Comparison of ENCODE assay signal across 12 cellular contexts in the genomic region with DNA sequence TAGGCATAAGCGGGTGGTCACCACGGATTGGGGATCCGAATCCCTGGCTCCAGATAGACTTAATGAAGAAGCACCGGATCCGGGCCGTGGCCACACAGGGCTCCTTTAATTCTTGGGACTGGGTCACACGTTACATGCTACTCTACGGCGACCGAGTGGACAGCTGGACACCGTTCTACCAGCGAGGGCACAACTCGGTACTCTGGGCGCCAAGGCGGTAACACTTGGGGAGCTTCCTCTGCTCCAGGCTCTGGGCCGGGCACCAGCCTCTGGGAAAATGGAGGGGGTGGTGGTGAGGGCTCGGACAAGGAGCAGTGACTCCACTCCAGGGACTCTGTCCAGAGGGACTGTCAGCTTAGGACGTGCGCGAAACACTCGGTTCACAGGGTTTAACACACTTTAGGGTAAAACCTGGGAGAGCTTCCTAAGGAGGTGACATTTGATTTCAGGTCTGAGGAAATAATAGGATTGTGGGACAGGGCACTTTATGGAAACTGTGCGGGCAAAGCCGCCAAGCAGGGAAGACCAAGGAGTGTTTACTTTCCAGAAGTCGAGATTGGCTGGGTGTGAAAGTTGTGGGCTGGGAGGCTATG. TPM values are rescaled to one million over a fixed set of nuclear protein-coding genes. Genes with fewer than 3 reads are reported as not detected.
A peak's percentile ranks its signal among the peaks of the same experiment; 100 is the strongest.
DNase-seq lines count a peak whose midpoint lies in the region; ATAC-seq, FAIRE-seq and TF ChIP-seq lines count a peak whose summit lies in the region.
"Had no signal": no experiment of that assay in that cellular context is flagged by ENCODE, and none has a peak within 500 bp of the region (broad histone marks: within the 10 kb centered on the region; RNA-seq: fewer than 3 reads in every experiment).

No MANE protein-coding gene starts in this region.

- no peaks in the 10 kb centered on the region for H3K79me2 ChIP-seq in endothelial cell of umbilical vein (ENCODE audit: control insufficient read depth, insufficient read depth, low read length)
- H3K79me2 ChIP-seq: parathyroid adenoma had no signal

- H3K4me3 ChIP-seq in endothelial cell of umbilical vein (replicated peaks in 1 of 3; ENCODE audit: insufficient read depth in 1 of 3, low read depth in 1 of 3, low read length in 3 of 3), result peak overlapping the region in 1 of 3 experiments; percentile 0
- H3K4me3 ChIP-seq in mucosa of stomach (ENCODE audit: low read length), result peak overlapping the region; percentile 25
- peak overlapping the region; percentile 49 for H3K4me3 ChIP-seq in suprapubic skin
- H3K4me3 ChIP-seq: SJSA1 had no signal

- TF ChIP-seq EP300 in suprapubic skin (IDR thresholded peaks at IDR 0.05), result no peak

- peaks cover 42% of the 10 kb centered on the region for H3K4me1 Mint-ChIP-seq in WTC11

- H3K4me2 ChIP-seq in endothelial cell of umbilical vein (ENCODE audit: insufficient read depth, low read length), result no peak overlapping the region

- DNase-seq in WTC11 (ENCODE audit: low spot score), result no peak
- no peak for DNase-seq in endothelial cell of umbilical vein (ENCODE audit: low read depth, low spot score)
- no peak for DNase-seq in suprapubic skin (ENCODE audit: low spot score in 2 of 2)
- DNase-seq in epidermal melanocyte (ENCODE audit: insufficient read length, low spot score), result no peak
- no peak for DNase-seq in kidney glomerular epithelial cell (lab: John Stamatoyannopoulos, UW)
- no peak for DNase-seq in iPS-NIHi7 (ENCODE audit: extremely low spot score)
- DNase-seq: activated T-cell treated with anti-CD3 and anti-CD28 coated beads for 4 hours; NCI-H1930; stimulated activated CD4-positive, alpha-beta T cell treated with anti-CD3 and anti-CD28 coated beads, Interleukin-4, amount 100 ng/mL, for 1 hour had no signal

- H2AFZ ChIP-seq in endothelial cell of umbilical vein (ENCODE audit: low read depth, low read length), result no peak overlapping the region
- H2AFZ ChIP-seq: parathyroid adenoma had no signal

- H3K9me3 ChIP-seq in endothelial cell of umbilical vein (replicated peaks; ENCODE audit: control insufficient read depth, insufficient read depth, low read length), result no peaks in the 10 kb centered on the region
- H3K9me3 ChIP-seq in mucosa of stomach (ENCODE audit: control insufficient read depth, low read length), result no peaks in the 10 kb centered on the region
- H3K9me3 ChIP-seq in suprapubic skin, result no peaks in the 10 kb centered on the region
- H3K9me3 ChIP-seq: SJSA1 had no signal

- dilution Hi-C loops in endothelial cell of umbilical vein (cut with MboI; ENCODE audit: extremely low pct_ligation_motif_present, low sequenced_read_pairs), result no loop called here

- WGBS in suprapubic skin, result 71% methylated on average over 24 of the region's 24 CpGs

- peaks cover 14% of the 10 kb centered on the region; the same call in 1 of the 2 replicates for H3K36me3 Mint-ChIP-seq in WTC11

- H3K4me1 ChIP-seq in endothelial cell of umbilical vein (ENCODE audit: control insufficient read depth, extremely low read depth, insufficient read depth, low read length) (peaks cover 29% of the 10 kb centered on the region), mucosa of stomach (ENCODE audit: control insufficient read depth, insufficient read depth, low read length) (peaks cover 37% of the 10 kb centered on the region), suprapubic skin (peaks cover 47% of the 10 kb centered on the region)

- H3K9me3 Mint-ChIP-seq in WTC11, result no peaks in the 10 kb centered on the region

- peaks cover 22% of the 10 kb centered on the region for H3K27me3 Mint-ChIP-seq in WTC11 (ENCODE audit: low read depth)

- H4K20me1 ChIP-seq in endothelial cell of umbilical vein (replicated peaks; ENCODE audit: control insufficient read depth, extremely low read depth, insufficient read depth, low read length), result no peaks in the 10 kb centered on the region

- intact Hi-C loops in endothelial cell of umbilical vein (cut with micrococcal nuclease), result no loop called here

- no peaks in the 10 kb centered on the region for H3K9me1 ChIP-seq in endothelial cell of umbilical vein (replicated peaks; ENCODE audit: control insufficient read depth, extremely low read depth, insufficient read depth, low read length)

- CTCF ChIA-PET in WTC11 (lab: Charles Lee) (interaction anchor here (0.7 to 2.5 kb wide), 21 partner anchors 10 to 884 kb away, joined by 3 to 51 read pairs (median 6); a partner anchor contains a TSS), endothelial cell of umbilical vein (lab: Charles Lee) (interaction anchor here (1.1 to 2.7 kb wide), 9 partner anchors 10 to 245 kb away, joined by 3 to 57 read pairs (median 4); a partner anchor contains a TSS)

- ATAC-seq in WTC11, result no peak

- H3K36me3 ChIP-seq in endothelial cell of umbilical vein (ENCODE audit: control insufficient read depth in 2 of 2, extremely low read depth in 1 of 2, insufficient read depth in 2 of 2, low read length in 2 of 2) (no peaks in the 10 kb centered on the region), mucosa of stomach (ENCODE audit: control insufficient read depth, insufficient read depth, low read length) (no peaks in the 10 kb centered on the region), suprapubic skin (peaks cover 11% of the 10 kb centered on the region)
- H3K36me3 ChIP-seq: SJSA1 had no signal

- FAIRE-seq in endothelial cell of umbilical vein (lab: Jason Lieb, UNC), result no peak

- H3K27ac Mint-ChIP-seq in WTC11, result no peak overlapping the region

- TF ChIP-seq CTCF in WTC11 (IDR thresholded peaks at IDR 0.05) (no peak), endothelial cell of umbilical vein (IDR thresholded peaks at IDR 0.05; ENCODE audit: extremely low read depth in 1 of 2, insufficient read depth in 1 of 2, low read depth in 1 of 2, low read length in 2 of 2) (no peak), suprapubic skin (IDR thresholded peaks at IDR 0.05) (no peak)

- no peak for TF ChIP-seq POLR2A in endothelial cell of umbilical vein (IDR thresholded peaks at IDR 0.05; ENCODE audit: low read depth, low read length)
- no peak for TF ChIP-seq POLR2A in suprapubic skin (IDR thresholded peaks at IDR 0.05)

- peak overlapping the region; percentile 80 for H3K4me3 Mint-ChIP-seq in WTC11

- POLR2A ChIA-PET in WTC11 (lab: Charles Lee) (interaction anchor here (0.6 to 1.8 kb wide), 6 partner anchors 9 to 1082 kb away, joined by 3 to 6 read pairs (median 4); no protein-coding TSS in a partner anchor), endothelial cell of umbilical vein (lab: Charles Lee) (no interaction called here)

- BruUV-seq in endothelial cell of umbilical vein (replicated peaks; lab: Mats Ljungman, UMichigan), result no TSS peak

- H3K27ac ChIP-seq in endothelial cell of umbilical vein (ENCODE audit: insufficient read depth, low read depth, low read length) (no peak overlapping the region), suprapubic skin (no peak overlapping the region)
- H3K27ac ChIP-seq: parathyroid adenoma, SJSA1 had no signal

- H3K9ac ChIP-seq in endothelial cell of umbilical vein (replicated peaks; ENCODE audit: extremely low read depth, insufficient read depth, low read length), result no peak overlapping the region
- H3K9ac ChIP-seq in mucosa of stomach (ENCODE audit: low read length), result peak overlapping the region; percentile 34
- H3K9ac ChIP-seq: parathyroid adenoma had no signal

- H3K27me3 ChIP-seq in endothelial cell of umbilical vein (ENCODE audit: control insufficient read depth in 2 of 2, insufficient read depth in 2 of 2, low read length in 2 of 2) (peaks cover 0 to 20% of the 10 kb centered on the region in 2 experiments), mucosa of stomach (ENCODE audit: control insufficient read depth, insufficient read depth, low read length) (peaks cover 21% of the 10 kb centered on the region), suprapubic skin (peaks cover 3% of the 10 kb centered on the region)
- H3K27me3 ChIP-seq: SJSA1 had no signal

RNA-seq across cellular contexts. Expression of a gene that starts 1.8 kb away (rescaled TPM):
- total RNA-seq in WTC11 (2021), result 12.1 to 12.7 TPM (median 12.7 TPM) in 3 replicates
- total RNA-seq in endothelial cell of umbilical vein, result 3.6 and 44.8 TPM in 2 replicates
- 26.3 and 27.3 TPM in 2 replicates for polyA plus RNA-seq in endothelial cell of umbilical vein
- 16.5 and 18.9 TPM in 2 replicates for polyA plus RNA-seq in endothelial cell of umbilical vein (2011; cell fraction: cytosol; rRNA removed)
- polyA plus RNA-seq in endothelial cell of umbilical vein (2011; cell fraction: nucleus; rRNA removed), result 73.5 and 81.1 TPM in 2 replicates
- 40.8 and 55.4 TPM in 2 replicates for polyA plus RNA-seq in endothelial cell of umbilical vein (2012)
- polyA minus RNA-seq in endothelial cell of umbilical vein, result 28.1 and 29.9 TPM in 2 replicates
- 1.2 TPM for polyA minus RNA-seq in endothelial cell of umbilical vein (2011; cell fraction: cytosol; rRNA and poly(A)+ RNA removed)
- polyA minus RNA-seq in endothelial cell of umbilical vein (2011; cell fraction: nucleus; rRNA and poly(A)+ RNA removed), result 17.0 and 20.2 TPM in 2 replicates
- 1 to 10 TPM in 3 of 4 donors, under 1 TPM in 1; 0.79 to 3.3 (median 1.2) TPM for total RNA-seq in suprapubic skin

RNA-seq across cellular contexts. Expression of a gene that starts 2.5 kb away (rescaled TPM):
- total RNA-seq in WTC11 (2021) (3.7 to 4.4 TPM (median 4.2 TPM) in 3 replicates), endothelial cell of umbilical vein (1.3 TPM in 1 of 2 replicates, not detected in the other), suprapubic skin (1 to 10 TPM in 2 of 4 donors, under 1 TPM in 2; 0.29 to 1.2 (median 0.85) TPM)
- polyA plus RNA-seq in endothelial cell of umbilical vein, result 1.1 and 1.4 TPM in 2 replicates
- polyA plus RNA-seq in endothelial cell of umbilical vein (2011; cell fraction: cytosol; rRNA removed), result 0.49 and 1.0 TPM in 2 replicates
- polyA plus RNA-seq in endothelial cell of umbilical vein (2011; cell fraction: nucleus; rRNA removed), result 0.49 and 1.1 TPM in 2 replicates
- polyA plus RNA-seq in endothelial cell of umbilical vein (2012), result 2.1 and 4.5 TPM in 2 replicates
- 0.36 and 0.55 TPM in 2 replicates for polyA minus RNA-seq in endothelial cell of umbilical vein
- not detected for polyA minus RNA-seq in endothelial cell of umbilical vein (2011; cell fraction: cytosol; rRNA and poly(A)+ RNA removed)
- 0.29 and 0.63 TPM in 2 replicates for polyA minus RNA-seq in endothelial cell of umbilical vein (2011; cell fraction: nucleus; rRNA and poly(A)+ RNA removed)
- total RNA-seq: SJSA1 had no signal

RNA-seq across cellular contexts. Expression of a gene that starts 7.3 kb away (rescaled TPM):
- total RNA-seq in WTC11 (2021), result 33.0 to 40.2 TPM (median 35.6 TPM) in 3 replicates
- 11.3 and 13.2 TPM in 2 replicates for total RNA-seq in endothelial cell of umbilical vein
- polyA plus RNA-seq in endothelial cell of umbilical vein, result 5.4 and 6.8 TPM in 2 replicates
- polyA plus RNA-seq in endothelial cell of umbilical vein (2011; cell fraction: cytosol; rRNA removed), result 2.4 and 3.6 TPM in 2 replicates
- polyA plus RNA-seq in endothelial cell of umbilical vein (2011; cell fraction: nucleus; rRNA removed), result 5.3 and 6.6 TPM in 2 replicates
- 5.4 and 9.0 TPM in 2 replicates for polyA plus RNA-seq in endothelial cell of umbilical vein (2012)
- 2.5 and 3.3 TPM in 2 replicates for polyA minus RNA-seq in endothelial cell of umbilical vein
- 21.0 TPM for polyA minus RNA-seq in endothelial cell of umbilical vein (2011; cell fraction: cytosol; rRNA and poly(A)+ RNA removed)
- polyA minus RNA-seq in endothelial cell of umbilical vein (2011; cell fraction: nucleus; rRNA and poly(A)+ RNA removed), result 1.9 and 2.5 TPM in 2 replicates
- total RNA-seq in suprapubic skin, result 10 to 100 TPM; 38.7 to 58.4 (median 45.3) TPM

RNA-seq across cellular contexts. Expression of a gene that starts 25.0 kb away (rescaled TPM):
- 22.1 to 26.7 TPM (median 22.2 TPM) in 3 replicates for total RNA-seq in WTC11 (2021)
- total RNA-seq in endothelial cell of umbilical vein, result 13.1 and 13.2 TPM in 2 replicates
- polyA plus RNA-seq in endothelial cell of umbilical vein, result 17.7 and 19.4 TPM in 2 replicates
- 6.7 and 9.7 TPM in 2 replicates for polyA plus RNA-seq in endothelial cell of umbilical vein (2011; cell fraction: cytosol; rRNA removed)
- 52.9 and 63.6 TPM in 2 replicates for polyA plus RNA-seq in endothelial cell of umbilical vein (2011; cell fraction: nucleus; rRNA removed)
- 13.6 and 17.5 TPM in 2 replicates for polyA plus RNA-seq in endothelial cell of umbilical vein (2012)
- polyA minus RNA-seq in endothelial cell of umbilical vein, result 7.0 and 10.2 TPM in 2 replicates
- polyA minus RNA-seq in endothelial cell of umbilical vein (2011; cell fraction: cytosol; rRNA and poly(A)+ RNA removed), result 3.5 TPM
- 12.4 and 16.1 TPM in 2 replicates for polyA minus RNA-seq in endothelial cell of umbilical vein (2011; cell fraction: nucleus; rRNA and poly(A)+ RNA removed)
- total RNA-seq in suprapubic skin, result 10 to 100 TPM; 10.9 to 32.3 (median 12.7) TPM
